ENCODE assay signal across 14 cellular contexts in genomic region chr19:56476093-56476492, GRCh38. TPM values are rescaled to one million over a fixed set of nuclear protein-coding genes. Genes with fewer than 3 reads are reported as not detected.
DNase-seq lines count a peak whose midpoint lies in the region; ATAC-seq and TF ChIP-seq lines count a peak whose summit lies in the region.
"Had no signal": no experiment of that assay in that cellular context is flagged by ENCODE, and none has a peak within 500 bp of the region (broad histone marks: within the 10 kb centered on the region; RNA-seq: fewer than 3 reads in every experiment).

No MANE protein-coding gene starts in this region.

- intact Hi-C loops in right lobe of liver (cut with DNase I): no loop called here

- WGBS in right lobe of liver (ENCODE audit: insufficient coverage, low coverage, low lambda C conversion rate, missing lambda C conversion rate): 88% methylated on average over 4 of the region's 10 CpGs

- peaks cover 22% of the 10 kb centered on the region for H3K4me1 Mint-ChIP-seq in activated naive CD8-positive, alpha-beta T cell (ENCODE audit: low read depth)
- peaks cover 5% of the 10 kb centered on the region for H3K4me1 Mint-ChIP-seq in stimulated activated effector memory CD8-positive, alpha-beta T cell treated with anti-CD3 and anti-CD28 coated beads, Interleukin-12 subunit alpha, Interleukin-12 subunit beta, amount 100 ng/mL, for 72 hours

- no peak for TF ChIP-seq POLR2A in right lobe of liver (IDR thresholded peaks at IDR 0.05)

- H3K9me3 ChIP-seq in iPS-18a (ENCODE audit: control insufficient read depth, low read depth, low read length): peaks cover 39% of the 10 kb centered on the region
- H3K9me3 ChIP-seq in stomach smooth muscle (ENCODE audit: control insufficient read depth in 2 of 2, low read length in 2 of 2): no peaks in the 10 kb centered on the region
- H3K9me3 ChIP-seq in right lobe of liver: peaks cover 0 to 10% (median 1%) of the 10 kb centered on the region in 4 donors

- peaks cover 9% of the 10 kb centered on the region for H3K27me3 Mint-ChIP-seq in activated naive CD8-positive, alpha-beta T cell

- no peak for ATAC-seq in right lobe of liver
- ATAC-seq in stimulated activated effector memory CD8-positive, alpha-beta T cell treated with anti-CD3 and anti-CD28 coated beads, Interleukin-12 subunit alpha, Interleukin-12 subunit beta, amount 100 ng/mL, for 72 hours: no peak
- ATAC-seq: left colon; natural killer cell treated with Interleukin-12 subunit alpha and Interleukin-12 subunit beta and Interleukin-15 and Interleukin-18, amount 100 ng/mL, for 72 hours had no signal

- peaks cover 56% of the 10 kb centered on the region for H3K36me3 Mint-ChIP-seq in activated naive CD8-positive, alpha-beta T cell
- H3K36me3 Mint-ChIP-seq in stimulated activated effector memory CD8-positive, alpha-beta T cell treated with anti-CD3 and anti-CD28 coated beads, Interleukin-12 subunit alpha, Interleukin-12 subunit beta, amount 100 ng/mL, for 72 hours: no peaks in the 10 kb centered on the region

- peak overlapping the region; percentile 95 for H3K4me3 Mint-ChIP-seq in activated naive CD8-positive, alpha-beta T cell
- H3K4me3 Mint-ChIP-seq in stimulated activated effector memory CD8-positive, alpha-beta T cell treated with anti-CD3 and anti-CD28 coated beads, Interleukin-12 subunit alpha, Interleukin-12 subunit beta, amount 100 ng/mL, for 72 hours: no peak overlapping the region

- H3K27ac Mint-ChIP-seq in activated naive CD8-positive, alpha-beta T cell: peak overlapping the region; percentile 97
- no peak overlapping the region for H3K27ac Mint-ChIP-seq in stimulated activated effector memory CD8-positive, alpha-beta T cell treated with anti-CD3 and anti-CD28 coated beads, Interleukin-12 subunit alpha, Interleukin-12 subunit beta, amount 100 ng/mL, for 72 hours

- no peaks in the 10 kb centered on the region for H3K4me1 ChIP-seq in iPS-18a (ENCODE audit: control insufficient read depth, low read depth, low read length)
- peaks cover 20% of the 10 kb centered on the region for H3K4me1 ChIP-seq in stomach smooth muscle (ENCODE audit: control insufficient read depth, insufficient read depth, low read length)
- no peaks in the 10 kb centered on the region for H3K4me1 ChIP-seq in right lobe of liver
- H3K4me1 ChIP-seq: SJSA1 had no signal

- H3K9ac ChIP-seq in iPS-18a (ENCODE audit: low read length) (no peak overlapping the region), stomach smooth muscle (ENCODE audit: low read length in 2 of 2) (no peak overlapping the region)

- H3K27ac ChIP-seq in iPS-18a (ENCODE audit: low read length) (no peak overlapping the region), stomach smooth muscle (ENCODE audit: low read length) (no peak overlapping the region), right lobe of liver (no peak overlapping the region)
- H3K27ac ChIP-seq: SJSA1 had no signal

- H3K36me3 ChIP-seq in iPS-18a (ENCODE audit: control insufficient read depth, low read depth, low read length) (no peaks in the 10 kb centered on the region), stomach smooth muscle (ENCODE audit: control insufficient read depth in 2 of 2, insufficient read depth in 2 of 2, low read length in 2 of 2) (peaks cover 7 to 13% of the 10 kb centered on the region in 2 donors), right lobe of liver (peaks cover 0 to 11% (median 0%) of the 10 kb centered on the region in 4 donors)
- H3K36me3 ChIP-seq: SJSA1 had no signal

- TF ChIP-seq CTCF in right lobe of liver (IDR thresholded peaks at IDR 0.05): no peak

- H3K4me3 ChIP-seq in iPS-18a (ENCODE audit: low read length): peak overlapping the region; percentile 74
- H3K4me3 ChIP-seq in stomach smooth muscle (ENCODE audit: low read length in 2 of 2): peak overlapping the region; percentile 94 to 99
- H3K4me3 ChIP-seq in right lobe of liver: no peak overlapping the region
- H3K4me3 ChIP-seq: SJSA1 had no signal

- H3K27me3 ChIP-seq in iPS-18a (ENCODE audit: control insufficient read depth, insufficient read depth, low read length): no peaks in the 10 kb centered on the region
- H3K27me3 ChIP-seq in stomach smooth muscle (ENCODE audit: control insufficient read depth in 1 of 2, insufficient read depth in 2 of 2, low read length in 2 of 2): no peaks in the 10 kb centered on the region
- H3K27me3 ChIP-seq in right lobe of liver: no peaks in the 10 kb centered on the region
- H3K27me3 ChIP-seq: SJSA1, suprapubic skin had no signal

- peaks cover 48% of the 10 kb centered on the region for H3K9me3 Mint-ChIP-seq in activated naive CD8-positive, alpha-beta T cell (ENCODE audit: low read depth)
- peaks cover 27% of the 10 kb centered on the region for H3K9me3 Mint-ChIP-seq in stimulated activated effector memory CD8-positive, alpha-beta T cell treated with anti-CD3 and anti-CD28 coated beads, Interleukin-12 subunit alpha, Interleukin-12 subunit beta, amount 100 ng/mL, for 72 hours

- DNase-seq in DMS53 (lab: John Stamatoyannopoulos, UW) (peak; percentile 13), DMS53 treated with DMSO at 0.1 percent for 48 hours (lab: John Stamatoyannopoulos, UW; ENCODE audit: unreplicated experiment) (no peak), right lobe of liver (no peak), NCI-H2029 treated with DMSO at 0.1 percent for 48 hours (lab: John Stamatoyannopoulos, UW) (no peak)
- DNase-seq in stimulated activated effector memory CD8-positive, alpha-beta T cell treated with anti-CD3 and anti-CD28 coated beads, Interleukin-12 subunit alpha, Interleukin-12 subunit beta, amount 100 ng/mL, for 72 hours (ENCODE audit: low spot score in 2 of 2): no peak
- DNase-seq: left colon; NCI-H2029; NK-92 treated with Interleukin-12 subunit alpha and Interleukin-12 subunit beta, amount 100 ng/mL, for 24 hours had no signal

RNA-seq across cellular contexts. Expression of gene ZNF667, which starts 1.1 kb away (rescaled TPM):
- 1 to 10 TPM in 1 of 6 experiments, under 1 TPM in 5; 0.56 to 2.0 (median 0.69) TPM for total RNA-seq in right lobe of liver
- total RNA-seq: SJSA1 had no signal

RNA-seq across cellular contexts. Expression of gene ZNF471, which starts 31.6 kb away (rescaled TPM):
- total RNA-seq in right lobe of liver: 1 to 10 TPM; 1.1 to 3.6 (median 2.2) TPM

Comparison
In these comparisons a context has a peak if more than half of its experiments do, and no peak if none do; other contexts are left out.
1. H3K4me3 ChIP-seq: peak in iPS-18a (single experiment) and stomach smooth muscle (2 of 2); none in right lobe of liver (0 of 3).